Comparison of ENCODE assay signal across 15 cellular contexts in genomic region chr10:110162749-110163148, GRCh38. TPM values are rescaled to one million over a fixed set of nuclear protein-coding genes. Genes with fewer than 3 reads are reported as not detected.
DNase-seq lines count a peak whose midpoint lies in the region; ATAC-seq and TF ChIP-seq lines count a peak whose summit lies in the region.
"Had no signal": no experiment of that assay in that cellular context is flagged by ENCODE, and none has a peak within 500 bp of the region (broad histone marks: within the 10 kb centered on the region; RNA-seq: fewer than 3 reads in every experiment).

No MANE protein-coding gene starts in this region.

- H3K23ac ChIP-seq in neuronal stem cell (ENCODE audit: low read depth, low read length, poor library complexity): peak overlapping the region; percentile 8

- peak overlapping the region; percentile 20 for H3K18ac ChIP-seq in neuronal stem cell (ENCODE audit: low read length)

- H2BK120ac ChIP-seq in neuronal stem cell (ENCODE audit: low read depth, low read length): no peak overlapping the region

- no peak overlapping the region for H2BK5ac ChIP-seq in neuronal stem cell (ENCODE audit: low read length)

- no peak overlapping the region for H3K14ac ChIP-seq in neuronal stem cell (ENCODE audit: low read length)

- H4K8ac ChIP-seq in neuronal stem cell (ENCODE audit: low read depth, low read length): no peak overlapping the region

- peak overlapping the region; percentile 1 for H2BK15ac ChIP-seq in neuronal stem cell (ENCODE audit: low read length)

- no peak for TF ChIP-seq EP300 in Ishikawa (IDR thresholded peaks at IDR 0.05; ENCODE audit: borderline replicate concordance)

- no peak for ATAC-seq in left lung
- ATAC-seq: activated T-helper 17 cell treated with anti-CD3 and anti-CD28 coated beads, Interleukin-2, amount 50 U/mL, for 72 hours; Right ventricle myocardium inferior had no signal

- DNase-seq in GM12865 (ENCODE audit: low read depth): no peak
- peak; percentile 37 for DNase-seq in WERI-Rb-1
- no peak for DNase-seq in neuronal stem cell (ENCODE audit: low spot score)
- no peak for DNase-seq in left lung
- DNase-seq in esophagus squamous epithelium (lab: John Stamatoyannopoulos, UW): no peak
- no peak for DNase-seq in kidney glomerular epithelial cell (lab: John Stamatoyannopoulos, UW)
- no peak for DNase-seq in stimulated activated CD4-positive, alpha-beta T cell treated with anti-CD3 and anti-CD28 coated beads, Interleukin-2, amount 100 ng/mL, for 24 hours
- DNase-seq: activated CD4-positive, alpha-beta T cell treated with anti-CD3 and anti-CD28 coated beads, Interleukin-2, amount 50 U/mL, for 48 hours; anterior cingulate cortex; DMS79; midbrain had no signal

- H3K4me1 ChIP-seq in neuronal stem cell (ENCODE audit: control insufficient read depth in 2 of 2, insufficient read depth in 1 of 2, low read depth in 1 of 2, low read length in 2 of 2) (peaks cover 0 to 6% of the 10 kb centered on the region in 2 donors), left lung (peaks cover 0 to 14% of the 10 kb centered on the region in 2 donors), esophagus squamous epithelium (peaks cover 0 to 5% (median 0%) of the 10 kb centered on the region in 3 donors)

- no peak overlapping the region for H3K4ac ChIP-seq in neuronal stem cell (ENCODE audit: low read length)

- WGBS in neuronal stem cell (ENCODE audit: extremely low coverage in 2 of 2, insufficient read length in 2 of 2, insufficient replicate concordance in 1 of 2), 2 donors: no CpG with 5 or more reads among the region's 6 CpGs
- 42 to 70% methylated on average over 4 to 5 of the region's 6 CpGs for WGBS in esophagus squamous epithelium, 2 donors

- peak overlapping the region; percentile 66 for H2BK12ac ChIP-seq in neuronal stem cell (ENCODE audit: low read length)

- H3K27ac ChIP-seq in WERI-Rb-1 (no peak overlapping the region), neuronal stem cell (replicated peaks; ENCODE audit: low read length) (no peak overlapping the region), left lung (no peak overlapping the region), esophagus squamous epithelium (no peak overlapping the region)
- H3K27ac ChIP-seq: skin epidermis had no signal

- H3K36me3 ChIP-seq in WERI-Rb-1: no peaks in the 10 kb centered on the region
- H3K36me3 ChIP-seq in neuronal stem cell (replicated peaks in 1 of 2; ENCODE audit: control insufficient read depth in 2 of 2, insufficient read depth in 2 of 2, low read length in 2 of 2): no peaks in the 10 kb centered on the region
- H3K36me3 ChIP-seq in left lung: no peaks in the 10 kb centered on the region
- no peaks in the 10 kb centered on the region for H3K36me3 ChIP-seq in esophagus squamous epithelium

- no peaks in the 10 kb centered on the region for H3K9me3 ChIP-seq in WERI-Rb-1 (ENCODE audit: severe bottlenecking)
- H3K9me3 ChIP-seq in neuronal stem cell (replicated peaks in 1 of 2; ENCODE audit: control insufficient read depth in 2 of 2, insufficient read depth in 1 of 2, low read depth in 1 of 2, low read length in 2 of 2): no peaks in the 10 kb centered on the region
- H3K9me3 ChIP-seq in left lung: no peaks in the 10 kb centered on the region
- H3K9me3 ChIP-seq in esophagus squamous epithelium: no peaks in the 10 kb centered on the region

- no peaks in the 10 kb centered on the region for H3K79me1 ChIP-seq in neuronal stem cell (ENCODE audit: low read depth, low read length)

- no peak overlapping the region for H3K9ac ChIP-seq in neuronal stem cell (ENCODE audit: low read depth, low read length, poor library complexity)

- 0 out of 2 replicates have a peak, but pooled peaks have one; percentile 20 for TF ChIP-seq RAD21 in Ishikawa (IDR thresholded peaks at IDR 0.05; ENCODE audit: low read depth)

- H4K91ac ChIP-seq in neuronal stem cell (ENCODE audit: low read depth, low read length, poor library complexity): no peak overlapping the region

- intact Hi-C loops in left lung (cut with DNase I) (no loop called here), esophagus squamous epithelium (cut with DNase I) (no loop called here)

- peak overlapping the region; percentile 73 for H2AK5ac ChIP-seq in neuronal stem cell (ENCODE audit: low read depth, low read length)

- no peaks in the 10 kb centered on the region for H3K27me3 ChIP-seq in WERI-Rb-1 (ENCODE audit: insufficient read depth, low read depth, severe bottlenecking)
- peaks cover 0 to 48% (median 8%) of the 10 kb centered on the region in 3 experiments for H3K27me3 ChIP-seq in neuronal stem cell (ENCODE audit: control insufficient read depth in 3 of 3, insufficient read depth in 3 of 3, low read depth in 1 of 3, low read length in 3 of 3)
- H3K27me3 ChIP-seq in left lung: peaks cover 0 to 43% of the 10 kb centered on the region in 2 donors
- H3K27me3 ChIP-seq in esophagus squamous epithelium: peaks cover 0 to 63% (median 0%) of the 10 kb centered on the region in 4 donors

- H3K4me3 ChIP-seq in GM12865 (ENCODE audit: low read depth, low read length): no peak overlapping the region
- no peak overlapping the region for H3K4me3 ChIP-seq in WERI-Rb-1 (ENCODE audit: low read depth, low read length)
- no peak overlapping the region for H3K4me3 ChIP-seq in neuronal stem cell (ENCODE audit: low read length in 2 of 2)
- no peak overlapping the region for H3K4me3 ChIP-seq in left lung
- no peak overlapping the region for H3K4me3 ChIP-seq in esophagus squamous epithelium
- H3K4me3 ChIP-seq: skin epidermis had no signal

- no peak overlapping the region for H2AFZ ChIP-seq in neuronal stem cell (ENCODE audit: low read length)

- TF ChIP-seq CTCF in GM12865 (IDR thresholded peaks at IDR 0.05; ENCODE audit: insufficient read depth, low read depth, low read length, missing control alignments) (peak; percentile 3), WERI-Rb-1 (IDR thresholded peaks at IDR 0.05; ENCODE audit: low read depth, low read length) (peak; percentile 31; the same call in 1 of the 2 replicates), left lung (IDR thresholded peaks at IDR 0.05) (no peak), esophagus squamous epithelium (IDR thresholded peaks at IDR 0.05) (no peak)

- H3K4me2 ChIP-seq in neuronal stem cell (ENCODE audit: insufficient read depth, low read length, poor library complexity, severe bottlenecking): no peak overlapping the region

- TF ChIP-seq POLR2A in esophagus squamous epithelium (IDR thresholded peaks at IDR 0.05): no peak

TF ChIP-seq in Ishikawa, 13 proteins besides CTCF, POLR2A, EP300 and RAD21:
- TF ChIP-seq, protein P1, sequence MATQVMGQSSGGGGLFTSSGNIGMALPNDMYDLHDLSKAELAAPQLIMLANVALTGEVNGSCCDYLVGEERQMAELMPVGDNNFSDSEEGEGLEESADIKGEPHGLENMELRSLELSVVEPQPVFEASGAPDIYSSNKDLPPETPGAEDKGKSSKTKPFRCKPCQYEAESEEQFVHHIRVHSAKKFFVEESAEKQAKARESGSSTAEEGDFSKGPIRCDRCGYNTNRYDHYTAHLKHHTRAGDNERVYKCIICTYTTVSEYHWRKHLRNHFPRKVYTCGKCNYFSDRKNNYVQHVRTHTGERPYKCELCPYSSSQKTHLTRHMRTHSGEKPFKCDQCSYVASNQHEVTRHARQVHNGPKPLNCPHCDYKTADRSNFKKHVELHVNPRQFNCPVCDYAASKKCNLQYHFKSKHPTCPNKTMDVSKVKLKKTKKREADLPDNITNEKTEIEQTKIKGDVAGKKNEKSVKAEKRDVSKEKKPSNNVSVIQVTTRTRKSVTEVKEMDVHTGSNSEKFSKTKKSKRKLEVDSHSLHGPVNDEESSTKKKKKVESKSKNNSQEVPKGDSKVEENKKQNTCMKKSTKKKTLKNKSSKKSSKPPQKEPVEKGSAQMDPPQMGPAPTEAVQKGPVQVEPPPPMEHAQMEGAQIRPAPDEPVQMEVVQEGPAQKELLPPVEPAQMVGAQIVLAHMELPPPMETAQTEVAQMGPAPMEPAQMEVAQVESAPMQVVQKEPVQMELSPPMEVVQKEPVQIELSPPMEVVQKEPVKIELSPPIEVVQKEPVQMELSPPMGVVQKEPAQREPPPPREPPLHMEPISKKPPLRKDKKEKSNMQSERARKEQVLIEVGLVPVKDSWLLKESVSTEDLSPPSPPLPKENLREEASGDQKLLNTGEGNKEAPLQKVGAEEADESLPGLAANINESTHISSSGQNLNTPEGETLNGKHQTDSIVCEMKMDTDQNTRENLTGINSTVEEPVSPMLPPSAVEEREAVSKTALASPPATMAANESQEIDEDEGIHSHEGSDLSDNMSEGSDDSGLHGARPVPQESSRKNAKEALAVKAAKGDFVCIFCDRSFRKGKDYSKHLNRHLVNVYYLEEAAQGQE (IDR thresholded peaks at IDR 0.05; ENCODE audit: low read depth): no peak
- TF ChIP-seq EGR1 (IDR thresholded peaks at IDR 0.05): no peak
- TF ChIP-seq CEBPB (IDR thresholded peaks at IDR 0.05): no peak
- no peak for TF ChIP-seq TAF1 (IDR thresholded peaks at IDR 0.05; ENCODE audit: low read depth)
- TF ChIP-seq, protein P2, sequence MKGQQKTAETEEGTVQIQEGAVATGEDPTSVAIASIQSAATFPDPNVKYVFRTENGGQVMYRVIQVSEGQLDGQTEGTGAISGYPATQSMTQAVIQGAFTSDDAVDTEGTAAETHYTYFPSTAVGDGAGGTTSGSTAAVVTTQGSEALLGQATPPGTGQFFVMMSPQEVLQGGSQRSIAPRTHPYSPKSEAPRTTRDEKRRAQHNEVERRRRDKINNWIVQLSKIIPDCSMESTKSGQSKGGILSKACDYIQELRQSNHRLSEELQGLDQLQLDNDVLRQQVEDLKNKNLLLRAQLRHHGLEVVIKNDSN (IDR thresholded peaks at IDR 0.05): no peak
- TF ChIP-seq TCF12 (IDR thresholded peaks at IDR 0.05; ENCODE audit: low read depth): no peak
- TF ChIP-seq NFIC (IDR thresholded peaks at IDR 0.05): no peak
- no peak for TF ChIP-seq FOXM1 (IDR thresholded peaks at IDR 0.05; ENCODE audit: borderline replicate concordance, low read depth)
- TF ChIP-seq, protein P3, sequence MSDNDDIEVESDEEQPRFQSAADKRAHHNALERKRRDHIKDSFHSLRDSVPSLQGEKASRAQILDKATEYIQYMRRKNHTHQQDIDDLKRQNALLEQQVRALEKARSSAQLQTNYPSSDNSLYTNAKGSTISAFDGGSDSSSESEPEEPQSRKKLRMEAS (IDR thresholded peaks at IDR 0.05): no peak
- TF ChIP-seq ZBTB7A (IDR thresholded peaks at IDR 0.05; ENCODE audit: low read depth): no peak
- TF ChIP-seq YY1 (IDR thresholded peaks at IDR 0.05; ENCODE audit: low read depth): no peak
- no peak for TF ChIP-seq CREB1 (IDR thresholded peaks at IDR 0.05; ENCODE audit: low read depth)

RNA-seq across cellular contexts. Expression of gene MXI1, which starts 44.7 kb away (rescaled TPM):
- polyA plus RNA-seq in neuronal stem cell (2013, experiment 1 of 2): 17.4 TPM
- polyA plus RNA-seq in neuronal stem cell (2013, experiment 2 of 2): 18.5 TPM
- total RNA-seq in left lung (10 to 100 TPM; 16.5 to 16.7 TPM), esophagus squamous epithelium (10 to 100 TPM; 16.0 to 53.2 (median 35.0) TPM)

Comparison
In these comparisons a context has a peak if more than half of its experiments do, and no peak if none do; other contexts are left out.
1. CTCF ChIP-seq: peak in GM12865 (single experiment) and WERI-Rb-1 (single experiment); none in left lung (0 of 2) and esophagus squamous epithelium (0 of 6).